2 cellular contexts compared by ENCODE assay signal in genomic region chr3:120982608-120983320, GRCh38.
TF ChIP-seq lines count a peak whose summit lies in the region.

No MANE protein-coding gene starts in this region.

TF ChIP-seq in SK-N-SH, 30 proteins besides CTCF, POLR2A, EP300 and RAD21 (continued from another document):
- TF ChIP-seq REST (IDR thresholded peaks at IDR 0.05; ENCODE audit: low read depth, low read length) (no peak), TEAD4 (IDR thresholded peaks at IDR 0.05; ENCODE audit: borderline replicate concordance, insufficient read depth) (no peak)

TF ChIP-seq in SK-N-SH treated with all-trans-retinoic acid at 6 μM for 48 hours, 23 proteins besides CTCF, POLR2A, EP300 and RAD21 (continued from another document):
- TF ChIP-seq CSRNP3 (CRISPR knock-in tag; IDR thresholded peaks at IDR 0.05), result no peak
